In genomic region chr19:45884682-45885555, GRCh38 we compare ENCODE assay signal across 1 cellular context.
TF ChIP-seq lines count a peak whose summit lies in the region.

No MANE protein-coding gene starts in this region.

TF ChIP-seq in A549, 52 proteins besides CTCF, POLR2A, EP300 and RAD21 (continued from another document):
- TF ChIP-seq, protein P1, sequence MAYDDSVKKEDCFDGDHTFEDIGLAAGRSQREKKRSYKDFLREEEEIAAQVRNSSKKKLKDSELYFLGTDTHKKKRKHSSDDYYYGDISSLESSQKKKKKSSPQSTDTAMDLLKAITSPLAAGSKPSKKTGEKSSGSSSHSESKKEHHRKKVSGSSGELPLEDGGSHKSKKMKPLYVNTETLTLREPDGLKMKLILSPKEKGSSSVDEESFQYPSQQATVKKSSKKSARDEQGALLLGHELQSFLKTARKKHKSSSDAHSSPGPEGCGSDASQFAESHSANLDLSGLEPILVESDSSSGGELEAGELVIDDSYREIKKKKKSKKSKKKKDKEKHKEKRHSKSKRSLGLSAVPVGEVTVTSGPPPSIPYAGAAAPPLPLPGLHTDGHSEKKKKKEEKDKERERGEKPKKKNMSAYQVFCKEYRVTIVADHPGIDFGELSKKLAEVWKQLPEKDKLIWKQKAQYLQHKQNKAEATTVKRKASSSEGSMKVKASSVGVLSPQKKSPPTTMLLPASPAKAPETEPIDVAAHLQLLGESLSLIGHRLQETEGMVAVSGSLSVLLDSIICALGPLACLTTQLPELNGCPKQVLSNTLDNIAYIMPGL (CRISPR knock-in tag; IDR thresholded peaks at IDR 0.05; ENCODE audit: borderline replicate concordance) = no peak
- TF ChIP-seq HOXB5 (CRISPR knock-in tag; IDR thresholded peaks at IDR 0.05) (no peak), PHF8 (IDR thresholded peaks at IDR 0.05; ENCODE audit: borderline replicate concordance, low read depth) (no peak), RFX5 (IDR thresholded peaks at IDR 0.05) (no peak), CHD4 (IDR thresholded peaks at IDR 0.05; ENCODE audit: borderline replicate concordance) (no peak), ESRRA (IDR thresholded peaks at IDR 0.05; ENCODE audit: borderline replicate concordance, low read length) (no peak), JUN (IDR thresholded peaks at IDR 0.05) (no peak), MYC (IDR thresholded peaks at IDR 0.05; ENCODE audit: borderline replicate concordance, low read length) (no peak), HOXA7 (CRISPR knock-in tag; IDR thresholded peaks at IDR 0.05) (no peak)
